1 cellular context compared by ENCODE assay signal in the genomic region with DNA sequence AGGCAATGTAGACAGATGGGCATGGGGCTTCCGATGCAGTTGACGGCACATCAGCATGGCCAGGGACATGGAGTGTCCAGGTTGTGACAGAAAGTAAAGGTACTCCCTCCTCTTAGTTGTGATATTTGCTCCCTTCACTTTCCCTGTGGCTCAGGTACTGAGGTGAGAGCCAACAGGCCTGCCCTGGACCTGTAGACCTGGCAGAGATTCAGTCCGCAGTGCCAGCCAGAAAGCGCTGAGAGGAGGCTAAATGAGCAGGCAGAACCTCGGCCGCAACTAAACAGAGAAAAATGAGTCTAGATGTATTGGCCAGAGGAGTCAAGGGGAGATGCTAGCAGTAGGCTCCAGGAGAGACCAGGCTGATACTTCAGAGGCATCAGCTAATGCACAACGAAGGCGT.
TF ChIP-seq lines count a peak whose summit lies in the region.

No MANE protein-coding gene starts in this region.

TF ChIP-seq in H1, 55 proteins besides CTCF, POLR2A, EP300 and RAD21:
- TF ChIP-seq SP4 (IDR thresholded peaks at IDR 0.05; ENCODE audit: low read length) = no peak
- TF ChIP-seq MAFK (IDR thresholded peaks at IDR 0.05; ENCODE audit: low read depth, low read length) = no peak
- no peak for TF ChIP-seq JUN (IDR thresholded peaks at IDR 0.05; ENCODE audit: low read depth, low read length)
TF ChIP-seq in H1: peak in this region for 0.
